12 cellular contexts compared by ENCODE assay signal in genomic region chr3:163916596-163917560, GRCh38.
DNase-seq lines count a peak whose midpoint lies in the region; ATAC-seq and TF ChIP-seq lines count a peak whose summit lies in the region.
"Had no signal": no experiment of that assay in that cellular context is flagged by ENCODE, and none has a peak within 500 bp of the region (broad histone marks: within the 10 kb centered on the region; RNA-seq: fewer than 3 reads in every experiment).

No MANE protein-coding gene starts in this region.

- H2AK5ac ChIP-seq in mesendoderm (ENCODE audit: low read length), result no peak overlapping the region

- no peak overlapping the region for H3K4me3 Mint-ChIP-seq in T-helper 17 cell

- H3K9ac ChIP-seq in MM.1S (ENCODE audit: low read length) (no peak overlapping the region), mesendoderm (ENCODE audit: low read length) (no peak overlapping the region)

- no peaks in the 10 kb centered on the region for H3K36me3 Mint-ChIP-seq in T-helper 17 cell (ENCODE audit: low read depth)

- H3K79me2 ChIP-seq in MM.1S (ENCODE audit: low read length) (no peaks in the 10 kb centered on the region), mesendoderm (ENCODE audit: control insufficient read depth, insufficient read depth, low read length) (no peaks in the 10 kb centered on the region)

- no peak overlapping the region for H2BK120ac ChIP-seq in mesendoderm (ENCODE audit: low read depth, low read length)

- no peaks in the 10 kb centered on the region for H3K27me3 ChIP-seq in MM.1S (replicated peaks; ENCODE audit: insufficient read depth, low read length)
- no peaks in the 10 kb centered on the region for H3K27me3 ChIP-seq in RWPE2 (ENCODE audit: insufficient read depth, poor library complexity, severe bottlenecking)
- H3K27me3 ChIP-seq in mesendoderm (ENCODE audit: insufficient read depth, low read length, poor library complexity), result no peaks in the 10 kb centered on the region
- H3K27me3 ChIP-seq: foreskin keratinocyte had no signal

- no peak overlapping the region for H3K56ac ChIP-seq in mesendoderm (ENCODE audit: low read length)

- H3K27ac ChIP-seq in MM.1S (ENCODE audit: low read length) (no peak overlapping the region), RWPE2 (ENCODE audit: poor library complexity, severe bottlenecking) (no peak overlapping the region), mesendoderm (ENCODE audit: low read depth, low read length) (no peak overlapping the region)
- H3K27ac ChIP-seq: foreskin keratinocyte had no signal

- no peak overlapping the region for H4K8ac ChIP-seq in mesendoderm (ENCODE audit: low read depth, low read length)

- TF ChIP-seq CTCF in MM.1S (IDR thresholded peaks at IDR 0.05; ENCODE audit: low read length) (peak; percentile 52), RWPE2 (IDR thresholded peaks at IDR 0.05; ENCODE audit: poor library complexity, severe bottlenecking) (peak; percentile 16), GM13977 (IDR thresholded peaks at IDR 0.05; ENCODE audit: extremely low read depth, insufficient read depth, missing control alignments) (no peak), foreskin fibroblast (IDR thresholded peaks at IDR 0.05; ENCODE audit: low read depth, low read length) (no peak)

- no peak overlapping the region for H3K18ac ChIP-seq in mesendoderm (ENCODE audit: low read length)

- no peaks in the 10 kb centered on the region for H3K4me1 Mint-ChIP-seq in T-helper 17 cell

- H3K36me3 ChIP-seq in MM.1S (replicated peaks; ENCODE audit: insufficient read depth, low read length) (no peaks in the 10 kb centered on the region), RWPE2 (ENCODE audit: low read depth) (no peaks in the 10 kb centered on the region), mesendoderm (ENCODE audit: control insufficient read depth, insufficient read depth, low read length) (no peaks in the 10 kb centered on the region)

- H3K4me3 ChIP-seq in MM.1S (ENCODE audit: low read length), result no peak overlapping the region
- no peak overlapping the region for H3K4me3 ChIP-seq in RWPE2 (ENCODE audit: severe bottlenecking)
- no peak overlapping the region for H3K4me3 ChIP-seq in mesendoderm (ENCODE audit: low read length)
- no peak overlapping the region for H3K4me3 ChIP-seq in foreskin fibroblast (ENCODE audit: low read depth in 1 of 2, low read length in 2 of 2)

- no peaks in the 10 kb centered on the region for H3K79me1 ChIP-seq in mesendoderm (ENCODE audit: low read length)

- H3K4me2 ChIP-seq in MM.1S (ENCODE audit: low read depth, low read length) (no peak overlapping the region), mesendoderm (ENCODE audit: low read length) (no peak overlapping the region)

- WGBS in mesendoderm (ENCODE audit: extremely low coverage, insufficient coverage, low lambda C conversion rate), result no CpG with 5 or more reads among the region's 4 CpGs

- peak; percentile 52 for DNase-seq in ELR (ENCODE audit: low read depth)
- DNase-seq in MM.1S, result peak; percentile 31
- DNase-seq in RWPE2 (ENCODE audit: low spot score), result no peak
- DNase-seq in mesendoderm, result peak; percentile 35
- no peak for DNase-seq in GM03348 (ENCODE audit: low spot score)
- DNase-seq in GM13977 (ENCODE audit: low spot score), result no peak
- no peak for DNase-seq in foreskin fibroblast
- DNase-seq in T-helper 17 cell, result no peak
- DNase-seq: activated CD4-positive, alpha-beta T cell treated with anti-CD3 and anti-CD28 coated beads, Interleukin-2, amount 50 U/mL, for 1 hour; foreskin keratinocyte; GDM1; NK-92 treated with Interleukin-12 subunit alpha and Interleukin-12 subunit beta, amount 100 ng/mL, for 24 hours had no signal

- peak overlapping the region; percentile 7 for H3K4ac ChIP-seq in mesendoderm (ENCODE audit: low read depth, low read length)

- no peak for ATAC-seq in RWPE2 (ENCODE audit: low read depth)
- ATAC-seq in T-helper 17 cell, result no peak
- ATAC-seq: foreskin keratinocyte had no signal

- in situ Hi-C loops in GM13977 (cut with MboI; ENCODE audit: low pct_unique_long_range_greater_than_20kb, low sequenced_read_pairs, unreplicated experiment), result no loop called here

- no peak overlapping the region for H3K27ac Mint-ChIP-seq in T-helper 17 cell

- no peak overlapping the region for H3K23ac ChIP-seq in mesendoderm (ENCODE audit: low read length)

- H3K4me1 ChIP-seq in MM.1S (ENCODE audit: low read length), result no peaks in the 10 kb centered on the region
- no peaks in the 10 kb centered on the region for H3K4me1 ChIP-seq in RWPE2 (ENCODE audit: insufficient read depth, poor library complexity, severe bottlenecking)
- H3K4me1 ChIP-seq in mesendoderm (ENCODE audit: control insufficient read depth, low read depth, low read length), result no peaks in the 10 kb centered on the region
- H3K4me1 ChIP-seq: foreskin keratinocyte had no signal

- H3K27me3 Mint-ChIP-seq in T-helper 17 cell, result no peaks in the 10 kb centered on the region

- H3K9me2 ChIP-seq in MM.1S (replicated peaks; ENCODE audit: insufficient read depth, low read length), result no peaks in the 10 kb centered on the region

- no peak overlapping the region for H2BK15ac ChIP-seq in mesendoderm (replicated peaks; ENCODE audit: low read depth)

- 0 out of 2 replicates have a peak, but pooled peaks cover 3% of the 10 kb centered on the region for H3K9me3 ChIP-seq in MM.1S (replicated peaks; ENCODE audit: insufficient read depth, low read length)
- H3K9me3 ChIP-seq in RWPE2 (ENCODE audit: severe bottlenecking), result no peaks in the 10 kb centered on the region
- no peaks in the 10 kb centered on the region for H3K9me3 ChIP-seq in T-helper 17 cell (ENCODE audit: control insufficient read depth, low read length, poor library complexity, severe bottlenecking)

- H4K5ac ChIP-seq in mesendoderm (ENCODE audit: low read length), result no peak overlapping the region

- no peaks in the 10 kb centered on the region for H4K20me1 ChIP-seq in MM.1S (ENCODE audit: insufficient read depth, low read length)

- H2AFZ ChIP-seq in MM.1S (ENCODE audit: low read length), result no peak overlapping the region

- no peak overlapping the region for H2BK5ac ChIP-seq in mesendoderm (ENCODE audit: low read length)

- H3F3A ChIP-seq in MM.1S (ENCODE audit: insufficient read depth, low read length), result no peaks in the 10 kb centered on the region

Comparison
In these comparisons a context has a peak if more than half of its experiments do, and no peak if none do; other contexts are left out.
1. DNase-seq: peak in ELR (single experiment), MM.1S (single experiment) and mesendoderm (single experiment); none in RWPE2 (single experiment), GM03348 (single experiment), GM13977 (single experiment), foreskin fibroblast (0 of 2) and T-helper 17 cell (0 of 3).
2. CTCF ChIP-seq: peak in MM.1S (single experiment) and RWPE2 (single experiment); none in GM13977 (single experiment) and foreskin fibroblast (single experiment).